12 cellular contexts compared by ENCODE assay signal in the genomic region with DNA sequence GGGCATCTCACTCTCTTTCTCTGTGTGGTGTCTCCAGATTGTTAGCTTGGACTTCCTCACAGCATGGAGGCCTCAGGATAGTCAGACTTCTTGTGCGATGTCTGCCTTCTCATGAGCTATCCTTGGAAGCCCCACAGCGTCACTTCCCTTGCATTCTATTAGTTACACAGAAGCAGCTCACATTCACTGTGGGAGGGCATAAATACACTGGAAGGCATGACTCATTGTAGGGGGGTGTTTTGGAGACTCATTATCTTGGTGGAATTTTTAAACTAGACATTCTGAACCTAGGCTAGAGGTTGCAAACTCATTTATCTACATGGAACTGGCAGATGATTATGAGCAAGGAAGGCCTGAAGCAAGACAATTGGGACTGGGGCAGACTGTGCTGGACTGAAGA. TPM values are rescaled to one million over a fixed set of nuclear protein-coding genes. Genes with fewer than 3 reads are reported as not detected.
DNase-seq lines count a peak whose midpoint lies in the region; ATAC-seq, FAIRE-seq and TF ChIP-seq lines count a peak whose summit lies in the region.
"Had no signal": no experiment of that assay in that cellular context is flagged by ENCODE, and none has a peak within 500 bp of the region (broad histone marks: within the 10 kb centered on the region; RNA-seq: fewer than 3 reads in every experiment).

No MANE protein-coding gene starts in this region.

- TF ChIP-seq CTCF in Calu3 (IDR thresholded peaks at IDR 0.05; ENCODE audit: unreplicated experiment) = no peak
- no peak for TF ChIP-seq CTCF in K562 (IDR thresholded peaks at IDR 0.05 in 2 of 3, conservative IDR thresholded peaks at IDR 0.05 in 1 of 3; ENCODE audit: insufficient read depth in 2 of 3, low read depth in 1 of 3, low read length in 3 of 3)
- TF ChIP-seq CTCF in neural progenitor cell (IDR thresholded peaks at IDR 0.05) = no peak

- H3K36me3 Mint-ChIP-seq in Calu3 (ENCODE audit: insufficient read depth, unreplicated experiment) (peaks cover 6% of the 10 kb centered on the region), neural progenitor cell (no peaks in the 10 kb centered on the region)

- peak overlapping the region; percentile 56; the same call in 2 of the 3 replicates for H3K27ac ChIP-seq in K562 (ENCODE audit: extremely low read depth, low read depth, low read length)
- no peak overlapping the region for H3K27ac ChIP-seq in neural progenitor cell

- H3K9me3 Mint-ChIP-seq in Calu3 (ENCODE audit: low read depth, unreplicated experiment) (peaks cover 2% of the 10 kb centered on the region), neural progenitor cell (peaks cover 7% of the 10 kb centered on the region)

- H3K9me3 ChIP-seq in K562 (replicated peaks; ENCODE audit: control insufficient read depth, insufficient read depth, low read depth, low read length) (peaks cover 4% of the 10 kb centered on the region; the same call in 1 of the 2 replicates), neural progenitor cell (ENCODE audit: low read depth) (no peaks in the 10 kb centered on the region)

- no peaks in the 10 kb centered on the region for H3F3A ChIP-seq in neural progenitor cell (ENCODE audit: low read depth)

- H3K4me3 Mint-ChIP-seq in Calu3 (ENCODE audit: low read depth, unreplicated experiment) (no peak overlapping the region), neural progenitor cell (no peak overlapping the region)

- H3K4me1 Mint-ChIP-seq in Calu3 (ENCODE audit: low read depth, unreplicated experiment) = peaks cover 52% of the 10 kb centered on the region
- H3K4me1 Mint-ChIP-seq in neural progenitor cell = peaks cover 10% of the 10 kb centered on the region

- peak overlapping the region; percentile 44 for H3K4me2 ChIP-seq in K562 (ENCODE audit: insufficient read depth, low read length)
- H3K4me2 ChIP-seq in neural progenitor cell = no peak overlapping the region

- H2AFZ ChIP-seq in K562 (ENCODE audit: low read depth, low read length) (peak overlapping the region; percentile 66), neural progenitor cell (replicated peaks) (no peak overlapping the region)

- no peak overlapping the region for H3K4me3 ChIP-seq in K562
- no peak overlapping the region for H3K4me3 ChIP-seq in neural progenitor cell
- H3K4me3 ChIP-seq: spleen had no signal

- DNase-seq in Calu3 = no peak
- DNase-seq in OCI-M1 (lab: John Stamatoyannopoulos, UW) = peak; percentile 52
- DNase-seq in K562 (ENCODE audit: extremely low read depth in 1 of 4, low spot score in 3 of 4) = peak; percentile 35 to 79 (median 56)
- DNase-seq in neural progenitor cell (ENCODE audit: low spot score) = no peak
- no peak for DNase-seq in iPS-NIHi11 (ENCODE audit: low spot score)
- no peak for DNase-seq in HuH-7.5 (ENCODE audit: low spot score)
- DNase-seq in D341Med (ENCODE audit: low spot score) = no peak
- no peak for DNase-seq in NCI-H1930 (lab: John Stamatoyannopoulos, UW)
- DNase-seq: amniotic stem cell, spleen had no signal

- H3K9me1 ChIP-seq in K562 (ENCODE audit: control insufficient read depth, insufficient read depth, low read length) = no peaks in the 10 kb centered on the region

- POLR2A ChIA-PET in K562 (lab: Yijun Ruan, JAX) = interaction anchor here (0.7 to 0.8 kb wide), 2 partner anchors 56 to 1039 kb away, joined by 3 read pairs; no protein-coding TSS in a partner anchor

- peak; percentile 78 for FAIRE-seq in K562 (lab: Jason Lieb, UNC)

- intact Hi-C loops in Calu3 (cut with micrococcal nuclease; ENCODE audit: unreplicated experiment) (loop anchor here (5.0 kb wide), 1 partner anchor 50 kb away; no protein-coding TSS in a partner anchor), K562 (cut with micrococcal nuclease) (no loop called here)

- TF ChIP-seq POLR2A in K562 (conservative IDR thresholded peaks at IDR 0.05) = no peak

- H3K4me1 ChIP-seq in K562 (replicated peaks in 1 of 2; ENCODE audit: control insufficient read depth in 2 of 2, insufficient read depth in 2 of 2, low read length in 2 of 2) (peaks cover 0 to 25% of the 10 kb centered on the region in 2 experiments; a peak in 4 of 5 replicates), neural progenitor cell (no peaks in the 10 kb centered on the region)

- TF ChIP-seq EP300 in K562 (IDR thresholded peaks at IDR 0.05; ENCODE audit: low read length) = peak; percentile 56; the same call in 1 of the 2 replicates

- 0 out of 4 replicates have a peak, but pooled peaks of 1 of the 2 experiments have one; percentile 9 for TF ChIP-seq RAD21 in K562 (CRISPR knock-in tag; conservative IDR thresholded peaks at IDR 0.05 in 1 of 2, IDR thresholded peaks at IDR 0.05 in 1 of 2)

- no peaks in the 10 kb centered on the region for H3K27me3 ChIP-seq in K562 (ENCODE audit: control insufficient read depth in 2 of 2, insufficient read depth in 2 of 2, low read length in 2 of 2)
- no peaks in the 10 kb centered on the region for H3K27me3 ChIP-seq in neural progenitor cell
- H3K27me3 ChIP-seq: spleen had no signal

- 21% methylated on average over 2 of the region's 2 CpGs for WGBS in K562 (ENCODE audit: insufficient coverage, low coverage, missing lambda C conversion rate)

- CTCF ChIA-PET in Calu3 (lab: Charles Lee) = interaction anchor here (0.7 kb wide), 1 partner anchor 105 kb away, joined by 3 read pairs; the partner anchor contains the start of gene SUCO
- CTCF ChIA-PET in K562 (lab: Yijun Ruan, JAX; ENCODE audit: low intra/inter-chr PET ratio) = no interaction called here

- in situ Hi-C loops in K562 (cut with MboI) = loop anchor here (10.0 kb wide), 1 partner anchor 423 kb away; no protein-coding TSS in a partner anchor

- BruUV-seq in Calu3 (replicated peaks; lab: Mats Ljungman, UMichigan) (no TSS peak), K562 (replicated peaks; lab: Mats Ljungman, UMichigan) (no TSS peak)

- H4K20me1 ChIP-seq in K562 (replicated peaks; ENCODE audit: control insufficient read depth, insufficient read depth, low read length) (no peaks in the 10 kb centered on the region), neural progenitor cell (ENCODE audit: low read depth) (no peaks in the 10 kb centered on the region)

- H3K79me2 ChIP-seq in K562 (ENCODE audit: control insufficient read depth, insufficient read depth, low read length) (no peaks in the 10 kb centered on the region), neural progenitor cell (ENCODE audit: low read depth) (no peaks in the 10 kb centered on the region)

- ATAC-seq in K562 = peak; percentile 75
- ATAC-seq: HCT116, Panc1 had no signal

- H3K9ac ChIP-seq in K562 (ENCODE audit: insufficient read depth in 1 of 2, low read depth in 2 of 2, low read length in 2 of 2) (no peak overlapping the region), neural progenitor cell (no peak overlapping the region)

- H3K27ac Mint-ChIP-seq in Calu3 (ENCODE audit: unreplicated experiment) (peak overlapping the region; percentile 86), neural progenitor cell (peak overlapping the region; percentile 15)

- H3K27me3 Mint-ChIP-seq in Calu3 (ENCODE audit: unreplicated experiment) = no peaks in the 10 kb centered on the region
- H3K27me3 Mint-ChIP-seq in neural progenitor cell (ENCODE audit: insufficient read depth, low read depth) = peaks cover 2% of the 10 kb centered on the region

- H3K36me3 ChIP-seq in K562 (ENCODE audit: control insufficient read depth, insufficient read depth, low read length) (no peaks in the 10 kb centered on the region), neural progenitor cell (no peaks in the 10 kb centered on the region)
- H3K36me3 ChIP-seq: spleen had no signal

TF ChIP-seq in K562, 482 proteins besides CTCF, POLR2A, EP300 and RAD21 (continues in another document):
- TF ChIP-seq ZNF551 (CRISPR knock-in tag; IDR thresholded peaks at IDR 0.05) (no peak), POLR2H (tag; IDR thresholded peaks at IDR 0.05; ENCODE audit: low read depth) (no peak), MYBL2 (IDR thresholded peaks at IDR 0.05; ENCODE audit: low read depth) (0 out of 2 replicates have a peak, but pooled peaks have one; percentile 6), MYBL2 (CRISPR knock-in tag; IDR thresholded peaks at IDR 0.05; ENCODE audit: borderline replicate concordance) (no peak), CHD2 (IDR thresholded peaks at IDR 0.05; ENCODE audit: low read depth, low read length) (no peak)
- TF ChIP-seq, protein P1, sequence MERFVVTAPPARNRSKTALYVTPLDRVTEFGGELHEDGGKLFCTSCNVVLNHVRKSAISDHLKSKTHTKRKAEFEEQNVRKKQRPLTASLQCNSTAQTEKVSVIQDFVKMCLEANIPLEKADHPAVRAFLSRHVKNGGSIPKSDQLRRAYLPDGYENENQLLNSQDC (CRISPR knock-in tag; IDR thresholded peaks at IDR 0.05) = no peak
- TF ChIP-seq, protein P2, sequence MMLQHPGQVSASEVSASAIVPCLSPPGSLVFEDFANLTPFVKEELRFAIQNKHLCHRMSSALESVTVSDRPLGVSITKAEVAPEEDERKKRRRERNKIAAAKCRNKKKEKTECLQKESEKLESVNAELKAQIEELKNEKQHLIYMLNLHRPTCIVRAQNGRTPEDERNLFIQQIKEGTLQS (IDR thresholded peaks at IDR 0.05) = peak; percentile 88
- TF ChIP-seq, protein P2 (CRISPR knock-in tag; conservative IDR thresholded peaks at IDR 0.05) = peak; percentile 64; the same call in 1 of the 2 replicates

RNA-seq across cellular contexts. Expression of gene FASLG, which starts 21.4 kb away (rescaled TPM):
- total RNA-seq in Calu3 (2022) (not detected in 2 replicates), K562 (2014; rRNA removed) (not detected in 2 replicates), K562 (2014; rRNA removed; fragmentation: Illumina TruSeq; extraction: Trizol) (not detected in 2 replicates), K562 (2015; rRNA removed; fragmentation: Illumina TruSeq; extraction: Trizol) (not detected in 2 replicates), K562 (2021) (not detected in 2 replicates), neural progenitor cell (ENCODE audit: low replicate concordance) (not detected in 2 replicates)
- not detected in 2 replicates for total RNA-seq in K562 (2011; cell fraction: chromatin; rRNA removed; ENCODE audit: low replicate concordance)
- total RNA-seq in K562 (2011; cell fraction: nucleolus; rRNA removed) = not detected in 2 replicates
- not detected in 2 replicates for total RNA-seq in K562 (2011; cell fraction: nucleoplasm; rRNA removed)
- polyA plus RNA-seq in K562 (2011; rRNA removed) (0.05 TPM in 1 of 2 replicates, not detected in the other), K562 (2014; fragmentation: Illumina TruSeq; extraction: Trizol) (not detected in 2 replicates), K562 (2014; fragmentation: Nextera tagmentation; extraction: Ambion mirVana) (not detected), K562 (2014; rRNA removed) (not detected in 2 replicates)
- polyA plus RNA-seq in K562 (2011; cell fraction: cytosol; rRNA removed) = not detected in 2 replicates
- not detected in 2 replicates for polyA plus RNA-seq in K562 (2011; cell fraction: nucleus; rRNA removed)
- 0.04 TPM in 1 of 2 replicates, not detected in the other for polyA plus RNA-seq in K562 (2012)
- polyA minus RNA-seq in K562 (2011; rRNA and poly(A)+ RNA removed) = not detected in 2 replicates
- not detected in 2 replicates for polyA minus RNA-seq in K562 (2011; cell fraction: cytosol; rRNA and poly(A)+ RNA removed)
- not detected in 2 replicates for polyA minus RNA-seq in K562 (2011; cell fraction: nucleus; rRNA and poly(A)+ RNA removed)

Comparison
In these comparisons a context has a peak if more than half of its experiments do, and no peak if none do; other contexts are left out.
1. DNase-seq: peak in OCI-M1 (single experiment) and K562 (4 of 4); none in Calu3 (single experiment), neural progenitor cell (single experiment), iPS-NIHi11 (single experiment), HuH-7.5 (single experiment), D341Med (single experiment) and NCI-H1930 (0 of 2).